Comparison of ENCODE assay signal across 8 cellular contexts in the genomic region with DNA sequence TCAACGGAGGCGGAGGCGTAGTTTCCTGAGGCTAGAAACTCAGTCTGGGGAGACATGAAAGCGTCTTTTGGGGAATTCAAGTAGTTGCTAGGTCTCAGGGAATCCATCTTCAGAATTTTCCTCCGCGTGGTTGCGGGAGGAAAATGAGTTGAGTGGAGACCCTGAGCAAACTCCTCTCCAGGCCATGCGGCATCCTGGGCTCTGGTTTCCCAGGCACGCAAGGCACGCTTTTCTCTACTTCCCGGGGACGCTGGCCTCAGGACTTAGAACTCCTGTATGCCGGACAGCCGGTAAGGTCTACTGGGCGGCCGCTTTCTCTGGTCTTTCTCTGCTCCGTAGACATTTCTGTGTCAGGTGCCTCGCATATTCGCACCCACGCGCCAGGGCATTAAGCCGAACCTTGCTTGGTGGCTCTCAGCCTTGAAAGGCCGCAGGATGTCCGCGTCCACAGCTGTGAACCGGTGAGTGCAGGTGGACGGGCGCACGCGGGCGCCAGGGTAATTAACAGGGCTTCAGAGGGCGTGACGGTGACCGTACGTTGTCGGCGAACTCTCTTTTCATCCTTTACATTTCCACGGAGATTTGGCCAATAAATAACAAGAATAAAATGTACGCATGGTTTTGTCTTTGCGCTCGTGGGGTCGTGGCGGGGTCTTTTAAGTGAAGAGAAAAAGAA. TPM values are rescaled to one million over a fixed set of nuclear protein-coding genes. Genes with fewer than 3 reads are reported as not detected.
A peak's percentile ranks its signal among the peaks of the same experiment; 100 is the strongest.
DNase-seq lines count a peak whose midpoint lies in the region; ATAC-seq and TF ChIP-seq lines count a peak whose summit lies in the region.

No MANE protein-coding gene starts in this region.

- H3K27me3 Mint-ChIP-seq in neural crest cell (ENCODE audit: low read depth) = peaks cover 77% of the 10 kb centered on the region

- H3K27ac Mint-ChIP-seq in neural crest cell (ENCODE audit: unreplicated experiment) = no peak overlapping the region

- DNase-seq in COLO668 (lab: John Stamatoyannopoulos, UW; ENCODE audit: unreplicated experiment) (peak; percentile 71), NCI-H526 (lab: John Stamatoyannopoulos, UW) (peak; percentile 50 to 58), neural crest cell (ENCODE audit: low read depth, low spot score) (no peak), COR-L47 (lab: John Stamatoyannopoulos, UW) (no peak), A172 (ENCODE audit: low spot score) (no peak)

- H3K36me3 ChIP-seq in duodenal mucosa (ENCODE audit: control insufficient read depth in 1 of 2, insufficient read depth in 2 of 2, low read length in 2 of 2) = no peaks in the 10 kb centered on the region

- H3K9ac ChIP-seq in duodenal mucosa (ENCODE audit: low read depth in 1 of 2, low read length in 2 of 2) = no peak overlapping the region

- peaks cover 0 to 4% of the 10 kb centered on the region in 2 donors for H3K4me1 ChIP-seq in duodenal mucosa (ENCODE audit: control insufficient read depth in 1 of 2, insufficient read depth in 2 of 2, low read length in 2 of 2)

- H3K36me3 Mint-ChIP-seq in neural crest cell (ENCODE audit: low read depth) = no peaks in the 10 kb centered on the region

- ATAC-seq in GM21529 (IDR thresholded peaks at IDR 0.05; ENCODE audit: unreplicated experiment) (no peak), HG03457 (IDR thresholded peaks at IDR 0.05; ENCODE audit: unreplicated experiment) (no peak)

- peaks cover 36% of the 10 kb centered on the region for H3K4me1 Mint-ChIP-seq in neural crest cell

- peaks cover 53 to 63% of the 10 kb centered on the region in 2 donors for H3K27me3 ChIP-seq in duodenal mucosa (ENCODE audit: control insufficient read depth in 1 of 2, insufficient read depth in 2 of 2, low read length in 2 of 2)

- H3K4me3 ChIP-seq in duodenal mucosa (ENCODE audit: low read depth in 1 of 2, low read length in 2 of 2) = peak overlapping the region; percentile 61 to 67

- H3K9me3 ChIP-seq in duodenal mucosa (ENCODE audit: control insufficient read depth in 1 of 2, low read length in 2 of 2) = no peaks in the 10 kb centered on the region

- peak overlapping the region; percentile 91 for H3K4me3 Mint-ChIP-seq in neural crest cell

- no peak overlapping the region for H3K27ac ChIP-seq in duodenal mucosa (ENCODE audit: low read depth, low read length)

- no peaks in the 10 kb centered on the region for H3K9me3 Mint-ChIP-seq in neural crest cell

- TF ChIP-seq CTCF in neural crest cell (conservative IDR thresholded peaks at IDR 0.05) = no peak

RNA-seq across cellular contexts. Expression of a gene that starts 1.0 kb away (rescaled TPM):
- 0.58 and 0.61 TPM in 2 replicates for total RNA-seq in neural crest cell
- total RNA-seq in A172 (2014; rRNA removed; shearing (Covaris generic)) = 0.24 and 0.46 TPM in 2 replicates

Comparison
In these comparisons a context has a peak if more than half of its experiments do, and no peak if none do; other contexts are left out.
1. DNase-seq: peak in COLO668 (single experiment) and NCI-H526 (2 of 2); none in neural crest cell (single experiment), COR-L47 (single experiment) and A172 (single experiment).